In the genomic region with DNA sequence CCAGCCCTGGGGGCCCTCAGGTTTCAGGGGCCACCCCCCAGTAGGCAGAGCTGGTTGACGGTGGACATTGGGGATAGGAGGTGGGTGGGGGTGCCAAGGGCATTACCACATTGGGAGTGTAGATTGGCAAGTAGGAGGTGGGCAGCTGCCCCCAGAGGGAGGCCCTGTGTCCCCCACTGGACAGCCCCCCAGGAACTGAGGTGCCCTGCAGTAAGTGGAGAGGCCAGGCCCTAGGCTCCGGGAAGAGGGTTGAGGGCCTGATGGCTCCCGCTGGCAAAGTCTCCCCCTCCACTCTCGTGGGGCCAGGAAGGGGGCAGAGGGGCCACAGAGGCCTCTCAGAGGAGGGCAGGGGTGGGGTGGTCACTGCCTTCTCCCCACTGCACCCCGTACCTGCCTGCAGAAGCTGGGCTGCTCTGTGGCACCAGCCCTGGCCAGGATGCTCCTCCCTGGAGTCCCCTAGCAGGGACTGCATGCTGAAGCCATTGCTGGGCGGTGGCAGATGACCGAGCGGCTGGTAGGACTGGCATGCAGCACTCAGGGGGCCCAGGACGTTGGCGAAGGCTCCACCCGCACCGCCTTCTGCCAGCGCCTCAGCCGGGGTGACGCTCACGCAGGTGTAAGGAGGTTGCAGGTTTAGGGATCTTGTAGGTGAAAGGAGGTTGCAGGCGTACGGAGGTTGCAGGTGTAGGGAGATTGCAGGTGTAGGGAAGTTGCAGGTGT, we compare ENCODE assay signal across 19 cellular contexts.
A peak's percentile ranks its signal among the peaks of the same experiment; 100 is the strongest.
DNase-seq lines count a peak whose midpoint lies in the region; ATAC-seq and TF ChIP-seq lines count a peak whose summit lies in the region.
"Had no signal": no experiment of that assay in that cellular context is flagged by ENCODE, and none has a peak within 500 bp of the region (broad histone marks: within the 10 kb centered on the region; RNA-seq: fewer than 3 reads in every experiment).

No MANE protein-coding gene starts in this region.

- TF ChIP-seq POLR2A in gastroesophageal sphincter (IDR thresholded peaks at IDR 0.05) (no peak), body of pancreas (IDR thresholded peaks at IDR 0.05) (no peak)

- TF ChIP-seq CTCF in left lung (IDR thresholded peaks at IDR 0.05) = no peak
- no peak for TF ChIP-seq CTCF in gastroesophageal sphincter (IDR thresholded peaks at IDR 0.05)
- no peak for TF ChIP-seq CTCF in body of pancreas (IDR thresholded peaks at IDR 0.05)

- no peak for DNase-seq in activated CD4-positive, alpha-beta T cell treated with anti-CD3 and anti-CD28 coated beads, Interleukin-2, amount 10 ng/mL, durations not matched to agents 7 days and 5 days
- no peak for DNase-seq in activated CD4-positive, alpha-beta T cell treated with anti-CD3 and anti-CD28 coated beads, Interleukin-2, amount 50 U/mL, for 48 hours
- DNase-seq in T-cell (no peak), left lung (peak in 1 of 2 donors; percentile 22), body of pancreas (no peak)
- DNase-seq: 8988T, dermis blood vessel endothelial cell, foreskin fibroblast, GM23248, hippocampal formation, islet precursor cell, NCI-H1105 treated with DMSO at 0.1 percent for 48 hours, NCI-H510A had no signal

- no peaks in the 10 kb centered on the region for H3K9me3 Mint-ChIP-seq in activated CD4-positive, alpha-beta T cell treated with anti-CD3 and anti-CD28 coated beads, Interleukin-2, amount 10 ng/mL, durations not matched to agents 7 days and 5 days
- no peaks in the 10 kb centered on the region for H3K9me3 Mint-ChIP-seq in T-cell
- H3K9me3 Mint-ChIP-seq in stimulated activated memory B cell treated with anti-CD40 and anti-IgM and Interleukin-4, amounts not matched to agents 10 μg/mL and 1 μg/mL and 100 μg/mL, for 72 hours = peaks cover 3% of the 10 kb centered on the region
- H3K9me3 Mint-ChIP-seq: neural crest cell had no signal

- H3K27ac ChIP-seq in left lung = peak overlapping the region in 1 of 2 donors; percentile 55
- no peak overlapping the region for H3K27ac ChIP-seq in gastroesophageal sphincter
- no peak overlapping the region for H3K27ac ChIP-seq in body of pancreas
- H3K27ac ChIP-seq: VCaP had no signal

- intact Hi-C loops in left lung (cut with DNase I) = no loop called here
- intact Hi-C loops in body of pancreas (cut with DNase I) = no loop called here

- no peak for TF ChIP-seq EP300 in gastroesophageal sphincter (IDR thresholded peaks at IDR 0.05)

- no peak for ATAC-seq in T-cell (replicated peaks in 1 of 4)
- ATAC-seq in left lung = peak; percentile 12
- ATAC-seq in stimulated activated memory B cell treated with anti-CD40 and anti-IgM and Interleukin-4, amounts not matched to agents 10 μg/mL and 1 μg/mL and 100 μg/mL, for 72 hours = no peak
- ATAC-seq in gastroesophageal sphincter = no peak
- ATAC-seq in body of pancreas = no peak
- no peak for ATAC-seq in HG03196 (IDR thresholded peaks at IDR 0.05; ENCODE audit: unreplicated experiment)

- CTCF ChIA-PET in activated CD4-positive, alpha-beta T cell treated with anti-CD3 and anti-CD28 coated beads, Interleukin-2, amount 10 ng/mL, durations not matched to agents 7 days and 5 days (lab: Charles Lee) = interaction anchor here (1.7 kb wide), 1 partner anchor 12 kb away, joined by 4 read pairs; no protein-coding TSS in a partner anchor
- CTCF ChIA-PET in T-cell (lab: Charles Lee) = no interaction called here

- peaks cover 0 to 99% of the 10 kb centered on the region in 2 donors for H3K36me3 ChIP-seq in left lung
- H3K36me3 ChIP-seq in gastroesophageal sphincter = peaks cover 0 to 99% of the 10 kb centered on the region in 2 donors
- peaks cover 0 to 9% of the 10 kb centered on the region in 2 donors for H3K36me3 ChIP-seq in body of pancreas (replicated peaks in 1 of 2; ENCODE audit: insufficient read depth in 1 of 2, low read depth in 2 of 2)

- no peaks in the 10 kb centered on the region for H3K27me3 Mint-ChIP-seq in activated CD4-positive, alpha-beta T cell treated with anti-CD3 and anti-CD28 coated beads, Interleukin-2, amount 10 ng/mL, durations not matched to agents 7 days and 5 days
- no peaks in the 10 kb centered on the region for H3K27me3 Mint-ChIP-seq in T-cell
- no peaks in the 10 kb centered on the region for H3K27me3 Mint-ChIP-seq in stimulated activated memory B cell treated with anti-CD40 and anti-IgM and Interleukin-4, amounts not matched to agents 10 μg/mL and 1 μg/mL and 100 μg/mL, for 72 hours

- 92% methylated on average over 10 of the region's 18 CpGs; no CpG with 5 or more reads in 1 of the 2 donors for WGBS in gastroesophageal sphincter (ENCODE audit: low coverage in 1 of 2), 2 donors
- WGBS in body of pancreas, 2 donors = 94 to 95% methylated on average over 15 to 18 of the region's 18 CpGs

- no peak overlapping the region for H3K4me3 Mint-ChIP-seq in activated CD4-positive, alpha-beta T cell treated with anti-CD3 and anti-CD28 coated beads, Interleukin-2, amount 10 ng/mL, durations not matched to agents 7 days and 5 days
- no peak overlapping the region for H3K4me3 Mint-ChIP-seq in T-cell
- H3K4me3 Mint-ChIP-seq in stimulated activated memory B cell treated with anti-CD40 and anti-IgM and Interleukin-4, amounts not matched to agents 10 μg/mL and 1 μg/mL and 100 μg/mL, for 72 hours = peak overlapping the region; percentile 2
- H3K4me3 Mint-ChIP-seq: neural crest cell had no signal

- H3K4me1 ChIP-seq in left lung (peaks cover 0 to 6% of the 10 kb centered on the region in 2 donors), gastroesophageal sphincter (no peaks in the 10 kb centered on the region), body of pancreas (no peaks in the 10 kb centered on the region)
- H3K4me1 ChIP-seq: tibial nerve had no signal

- H3K27me3 ChIP-seq in left lung (no peaks in the 10 kb centered on the region), gastroesophageal sphincter (no peaks in the 10 kb centered on the region), body of pancreas (no peaks in the 10 kb centered on the region)
- H3K27me3 ChIP-seq: tibial nerve had no signal

- POLR2A ChIA-PET in activated CD4-positive, alpha-beta T cell treated with anti-CD3 and anti-CD28 coated beads, Interleukin-2, amount 10 ng/mL, durations not matched to agents 7 days and 5 days (lab: Charles Lee) = no interaction called here
- POLR2A ChIA-PET in T-cell (lab: Charles Lee) = no interaction called here

- H3K27ac Mint-ChIP-seq in activated CD4-positive, alpha-beta T cell treated with anti-CD3 and anti-CD28 coated beads, Interleukin-2, amount 10 ng/mL, durations not matched to agents 7 days and 5 days = peak overlapping the region; percentile 11
- H3K27ac Mint-ChIP-seq in T-cell = peak overlapping the region; percentile 13 to 58
- peak overlapping the region; percentile 67 for H3K27ac Mint-ChIP-seq in stimulated activated memory B cell treated with anti-CD40 and anti-IgM and Interleukin-4, amounts not matched to agents 10 μg/mL and 1 μg/mL and 100 μg/mL, for 72 hours

- H3K4me3 ChIP-seq in left lung (no peak overlapping the region), gastroesophageal sphincter (no peak overlapping the region), body of pancreas (no peak overlapping the region)
- H3K4me3 ChIP-seq: GM23248, tibial nerve had no signal

- no peaks in the 10 kb centered on the region for H3K9me3 ChIP-seq in left lung
- no peaks in the 10 kb centered on the region for H3K9me3 ChIP-seq in gastroesophageal sphincter
- H3K9me3 ChIP-seq in body of pancreas = no peaks in the 10 kb centered on the region
- H3K9me3 ChIP-seq: tibial nerve had no signal

- H3K4me1 Mint-ChIP-seq in activated CD4-positive, alpha-beta T cell treated with anti-CD3 and anti-CD28 coated beads, Interleukin-2, amount 10 ng/mL, durations not matched to agents 7 days and 5 days = peaks cover 20% of the 10 kb centered on the region
- peaks cover 2 to 8% (median 5%) of the 10 kb centered on the region in 3 donors for H3K4me1 Mint-ChIP-seq in T-cell
- H3K4me1 Mint-ChIP-seq in stimulated activated memory B cell treated with anti-CD40 and anti-IgM and Interleukin-4, amounts not matched to agents 10 μg/mL and 1 μg/mL and 100 μg/mL, for 72 hours = peaks cover 39% of the 10 kb centered on the region

- H3K36me3 Mint-ChIP-seq in activated CD4-positive, alpha-beta T cell treated with anti-CD3 and anti-CD28 coated beads, Interleukin-2, amount 10 ng/mL, durations not matched to agents 7 days and 5 days (ENCODE audit: low read depth) = peaks cover 33% of the 10 kb centered on the region
- H3K36me3 Mint-ChIP-seq in T-cell = peaks cover 54% of the 10 kb centered on the region
- H3K36me3 Mint-ChIP-seq in stimulated activated memory B cell treated with anti-CD40 and anti-IgM and Interleukin-4, amounts not matched to agents 10 μg/mL and 1 μg/mL and 100 μg/mL, for 72 hours = peaks cover 83% of the 10 kb centered on the region

Comparison
In these comparisons a context has a peak if more than half of its experiments do, and no peak if none do; other contexts are left out.
1. H3K27ac Mint-ChIP-seq: peak in every context shown above with its lines; median percentile 67 in stimulated activated memory B cell treated with anti-CD40 and anti-IgM and Interleukin-4, amounts not matched to agents 10 μg/mL and 1 μg/mL and 100 μg/mL, for 72 hours; 36 in T-cell; 11 in activated CD4-positive, alpha-beta T cell treated with anti-CD3 and anti-CD28 coated beads, Interleukin-2, amount 10 ng/mL, durations not matched to agents 7 days and 5 days.